Comparison of ENCODE assay signal across 1 cellular context in the genomic region with DNA sequence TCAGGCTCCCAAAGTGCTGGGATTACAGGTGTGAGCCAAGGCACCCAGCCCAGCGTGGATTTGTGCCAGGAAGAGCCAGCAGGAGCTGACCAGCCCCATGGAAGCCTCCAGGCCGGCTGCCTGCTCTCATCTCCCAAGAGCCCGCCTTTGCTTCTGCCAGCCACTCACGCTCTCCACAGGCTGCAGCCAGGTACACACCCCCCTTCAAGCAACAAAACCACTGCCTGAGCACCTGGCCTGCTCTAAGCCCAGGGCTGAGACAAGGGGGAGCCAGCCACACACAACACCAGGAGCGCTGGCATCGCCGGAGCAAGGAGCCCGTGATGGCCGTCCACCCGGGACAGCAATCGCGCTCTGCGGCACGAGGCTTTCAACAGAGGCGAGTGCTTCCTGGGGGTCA.
TF ChIP-seq lines count a peak whose summit lies in the region.

No MANE protein-coding gene starts in this region.

TF ChIP-seq in SK-N-SH treated with all-trans-retinoic acid at 6 μM for 48 hours, 23 proteins besides CTCF, POLR2A, EP300 and RAD21:
- TF ChIP-seq, protein P1, sequence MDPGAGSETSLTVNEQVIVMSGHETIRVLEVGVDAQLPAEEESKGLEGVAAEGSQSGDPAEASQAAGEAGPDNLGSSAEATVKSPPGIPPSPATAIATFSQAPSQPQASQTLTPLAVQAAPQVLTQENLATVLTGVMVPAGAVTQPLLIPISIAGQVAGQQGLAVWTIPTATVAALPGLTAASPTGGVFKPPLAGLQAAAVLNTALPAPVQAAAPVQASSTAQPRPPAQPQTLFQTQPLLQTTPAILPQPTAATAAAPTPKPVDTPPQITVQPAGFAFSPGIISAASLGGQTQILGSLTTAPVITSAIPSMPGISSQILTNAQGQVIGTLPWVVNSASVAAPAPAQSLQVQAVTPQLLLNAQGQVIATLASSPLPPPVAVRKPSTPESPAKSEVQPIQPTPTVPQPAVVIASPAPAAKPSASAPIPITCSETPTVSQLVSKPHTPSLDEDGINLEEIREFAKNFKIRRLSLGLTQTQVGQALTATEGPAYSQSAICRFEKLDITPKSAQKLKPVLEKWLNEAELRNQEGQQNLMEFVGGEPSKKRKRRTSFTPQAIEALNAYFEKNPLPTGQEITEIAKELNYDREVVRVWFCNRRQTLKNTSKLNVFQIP (CRISPR knock-in tag; IDR thresholded peaks at IDR 0.05; ENCODE audit: borderline replicate concordance, low read depth): no peak
- TF ChIP-seq, protein P2, sequence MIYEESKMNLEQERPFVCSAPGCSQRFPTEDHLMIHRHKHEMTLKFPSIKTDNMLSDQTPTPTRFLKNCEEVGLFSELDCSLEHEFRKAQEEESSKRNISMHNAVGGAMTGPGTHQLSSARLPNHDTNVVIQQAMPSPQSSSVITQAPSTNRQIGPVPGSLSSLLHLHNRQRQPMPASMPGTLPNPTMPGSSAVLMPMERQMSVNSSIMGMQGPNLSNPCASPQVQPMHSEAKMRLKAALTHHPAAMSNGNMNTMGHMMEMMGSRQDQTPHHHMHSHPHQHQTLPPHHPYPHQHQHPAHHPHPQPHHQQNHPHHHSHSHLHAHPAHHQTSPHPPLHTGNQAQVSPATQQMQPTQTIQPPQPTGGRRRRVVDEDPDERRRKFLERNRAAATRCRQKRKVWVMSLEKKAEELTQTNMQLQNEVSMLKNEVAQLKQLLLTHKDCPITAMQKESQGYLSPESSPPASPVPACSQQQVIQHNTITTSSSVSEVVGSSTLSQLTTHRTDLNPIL (CRISPR knock-in tag; IDR thresholded peaks at IDR 0.05; ENCODE audit: low read depth): no peak
- TF ChIP-seq BACH2 (CRISPR knock-in tag; IDR thresholded peaks at IDR 0.05; ENCODE audit: borderline replicate concordance) (no peak), TOX (CRISPR knock-in tag; IDR thresholded peaks at IDR 0.05; ENCODE audit: borderline replicate concordance) (no peak), ZFP30 (CRISPR knock-in tag; IDR thresholded peaks at IDR 0.05) (no peak), ZFP3 (CRISPR knock-in tag; IDR thresholded peaks at IDR 0.05) (no peak), ARNTL (CRISPR knock-in tag; IDR thresholded peaks at IDR 0.05; ENCODE audit: borderline replicate concordance, low read depth) (no peak), ZNF70 (CRISPR knock-in tag; IDR thresholded peaks at IDR 0.05) (no peak), TCF4 (CRISPR knock-in tag; IDR thresholded peaks at IDR 0.05; ENCODE audit: borderline replicate concordance) (no peak), GLIS3 (CRISPR knock-in tag; IDR thresholded peaks at IDR 0.05) (no peak), ZNF565 (CRISPR knock-in tag; conservative IDR thresholded peaks at IDR 0.05; ENCODE audit: low read depth) (no peak), ESRRG (CRISPR knock-in tag; IDR thresholded peaks at IDR 0.05) (no peak), RARB (CRISPR knock-in tag; IDR thresholded peaks at IDR 0.05) (no peak), ISL1 (CRISPR knock-in tag; IDR thresholded peaks at IDR 0.05) (no peak)
- TF ChIP-seq, protein P3, sequence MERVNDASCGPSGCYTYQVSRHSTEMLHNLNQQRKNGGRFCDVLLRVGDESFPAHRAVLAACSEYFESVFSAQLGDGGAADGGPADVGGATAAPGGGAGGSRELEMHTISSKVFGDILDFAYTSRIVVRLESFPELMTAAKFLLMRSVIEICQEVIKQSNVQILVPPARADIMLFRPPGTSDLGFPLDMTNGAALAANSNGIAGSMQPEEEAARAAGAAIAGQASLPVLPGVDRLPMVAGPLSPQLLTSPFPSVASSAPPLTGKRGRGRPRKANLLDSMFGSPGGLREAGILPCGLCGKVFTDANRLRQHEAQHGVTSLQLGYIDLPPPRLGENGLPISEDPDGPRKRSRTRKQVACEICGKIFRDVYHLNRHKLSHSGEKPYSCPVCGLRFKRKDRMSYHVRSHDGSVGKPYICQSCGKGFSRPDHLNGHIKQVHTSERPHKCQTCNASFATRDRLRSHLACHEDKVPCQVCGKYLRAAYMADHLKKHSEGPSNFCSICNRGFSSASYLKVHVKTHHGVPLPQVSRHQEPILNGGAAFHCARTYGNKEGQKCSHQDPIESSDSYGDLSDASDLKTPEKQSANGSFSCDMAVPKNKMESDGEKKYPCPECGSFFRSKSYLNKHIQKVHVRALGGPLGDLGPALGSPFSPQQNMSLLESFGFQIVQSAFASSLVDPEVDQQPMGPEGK (CRISPR knock-in tag; IDR thresholded peaks at IDR 0.05; ENCODE audit: borderline replicate concordance): no peak
- TF ChIP-seq, protein P4, sequence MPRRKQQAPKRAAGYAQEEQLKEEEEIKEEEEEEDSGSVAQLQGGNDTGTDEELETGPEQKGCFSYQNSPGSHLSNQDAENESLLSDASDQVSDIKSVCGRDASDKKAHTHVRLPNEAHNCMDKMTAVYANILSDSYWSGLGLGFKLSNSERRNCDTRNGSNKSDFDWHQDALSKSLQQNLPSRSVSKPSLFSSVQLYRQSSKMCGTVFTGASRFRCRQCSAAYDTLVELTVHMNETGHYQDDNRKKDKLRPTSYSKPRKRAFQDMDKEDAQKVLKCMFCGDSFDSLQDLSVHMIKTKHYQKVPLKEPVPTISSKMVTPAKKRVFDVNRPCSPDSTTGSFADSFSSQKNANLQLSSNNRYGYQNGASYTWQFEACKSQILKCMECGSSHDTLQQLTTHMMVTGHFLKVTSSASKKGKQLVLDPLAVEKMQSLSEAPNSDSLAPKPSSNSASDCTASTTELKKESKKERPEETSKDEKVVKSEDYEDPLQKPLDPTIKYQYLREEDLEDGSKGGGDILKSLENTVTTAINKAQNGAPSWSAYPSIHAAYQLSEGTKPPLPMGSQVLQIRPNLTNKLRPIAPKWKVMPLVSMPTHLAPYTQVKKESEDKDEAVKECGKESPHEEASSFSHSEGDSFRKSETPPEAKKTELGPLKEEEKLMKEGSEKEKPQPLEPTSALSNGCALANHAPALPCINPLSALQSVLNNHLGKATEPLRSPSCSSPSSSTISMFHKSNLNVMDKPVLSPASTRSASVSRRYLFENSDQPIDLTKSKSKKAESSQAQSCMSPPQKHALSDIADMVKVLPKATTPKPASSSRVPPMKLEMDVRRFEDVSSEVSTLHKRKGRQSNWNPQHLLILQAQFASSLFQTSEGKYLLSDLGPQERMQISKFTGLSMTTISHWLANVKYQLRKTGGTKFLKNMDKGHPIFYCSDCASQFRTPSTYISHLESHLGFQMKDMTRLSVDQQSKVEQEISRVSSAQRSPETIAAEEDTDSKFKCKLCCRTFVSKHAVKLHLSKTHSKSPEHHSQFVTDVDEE (CRISPR knock-in tag; IDR thresholded peaks at IDR 0.05): no peak
- TF ChIP-seq, protein P5, sequence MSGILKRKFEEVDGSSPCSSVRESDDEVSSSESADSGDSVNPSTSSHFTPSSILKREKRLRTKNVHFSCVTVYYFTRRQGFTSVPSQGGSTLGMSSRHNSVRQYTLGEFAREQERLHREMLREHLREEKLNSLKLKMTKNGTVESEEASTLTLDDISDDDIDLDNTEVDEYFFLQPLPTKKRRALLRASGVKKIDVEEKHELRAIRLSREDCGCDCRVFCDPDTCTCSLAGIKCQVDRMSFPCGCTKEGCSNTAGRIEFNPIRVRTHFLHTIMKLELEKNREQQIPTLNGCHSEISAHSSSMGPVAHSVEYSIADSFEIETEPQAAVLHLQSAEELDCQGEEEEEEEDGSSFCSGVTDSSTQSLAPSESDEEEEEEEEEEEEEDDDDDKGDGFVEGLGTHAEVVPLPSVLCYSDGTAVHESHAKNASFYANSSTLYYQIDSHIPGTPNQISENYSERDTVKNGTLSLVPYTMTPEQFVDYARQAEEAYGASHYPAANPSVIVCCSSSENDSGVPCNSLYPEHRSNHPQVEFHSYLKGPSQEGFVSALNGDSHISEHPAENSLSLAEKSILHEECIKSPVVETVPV (CRISPR knock-in tag; IDR thresholded peaks at IDR 0.05): no peak
